In the genomic region with DNA sequence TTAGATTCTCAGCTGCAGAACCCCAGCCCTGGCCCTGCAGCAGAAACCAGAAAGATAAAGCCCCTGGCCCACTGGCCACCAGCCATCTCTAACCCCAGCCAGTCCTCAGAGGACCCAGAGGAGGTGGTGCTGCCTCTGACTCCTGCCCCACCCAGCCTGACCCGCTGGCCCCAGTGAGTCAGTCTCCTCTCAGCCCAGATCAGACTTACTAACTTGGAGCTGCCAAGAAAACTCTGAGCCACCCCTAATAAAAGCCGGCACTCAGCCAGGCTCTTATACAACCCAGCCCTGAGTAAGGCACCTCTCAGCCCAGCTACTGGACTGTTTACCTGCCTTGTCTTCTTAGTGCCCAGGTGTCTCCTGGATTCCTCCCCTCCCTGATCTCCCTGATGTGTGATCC, we compare ENCODE assay signal across 10 cellular contexts. TPM values are rescaled to one million over a fixed set of nuclear protein-coding genes. Genes with fewer than 3 reads are reported as not detected.
DNase-seq lines count a peak whose midpoint lies in the region; ATAC-seq, FAIRE-seq and TF ChIP-seq lines count a peak whose summit lies in the region.
"Had no signal": no experiment of that assay in that cellular context is flagged by ENCODE, and none has a peak within 500 bp of the region (broad histone marks: within the 10 kb centered on the region; RNA-seq: fewer than 3 reads in every experiment).

No MANE protein-coding gene starts in this region.

- no peak for FAIRE-seq in pancreas (lab: Jason Lieb, UNC)

- ATAC-seq in pancreas (peak; percentile 35 to 84 (median 64)), GM21825 (IDR thresholded peaks at IDR 0.05; ENCODE audit: unreplicated experiment) (no peak)
- ATAC-seq: activated T-cell treated with anti-CD3 and anti-CD28 coated beads, Interleukin-2, amount 50 U/mL, for 72 hours had no signal

- POLR2A ChIA-PET in BJ (lab: Charles Lee), result no interaction called here
- POLR2A ChIA-PET in CD8-positive, alpha-beta memory T cell (lab: Charles Lee), result no interaction called here

- CTCF ChIA-PET in BJ (lab: Yijun Ruan, JAX), result interaction anchor here (0.9 to 7.3 kb wide), 3 partner anchors 9 to 45 kb away, joined by 4 to 91 read pairs (median 4); no protein-coding TSS in a partner anchor
- CTCF ChIA-PET in CD8-positive, alpha-beta memory T cell (lab: Charles Lee), result no interaction called here

- no peaks in the 10 kb centered on the region for H3K36me3 Mint-ChIP-seq in CD8-positive, alpha-beta memory T cell

- intact Hi-C loops in pancreas (cut with DNase I), result no loop called here

- peaks cover 2% of the 10 kb centered on the region; the same call in 1 of the 2 replicates for H3K27me3 ChIP-seq in BJ (ENCODE audit: control insufficient read depth, insufficient read depth, low read length)
- no peaks in the 10 kb centered on the region for H3K27me3 ChIP-seq in pancreas
- no peaks in the 10 kb centered on the region for H3K27me3 ChIP-seq in CD8-positive, alpha-beta memory T cell (ENCODE audit: insufficient read depth, low read length, poor library complexity, severe bottlenecking)

- no peaks in the 10 kb centered on the region for H3K4me1 Mint-ChIP-seq in CD8-positive, alpha-beta memory T cell
- H3K4me1 Mint-ChIP-seq: CD4-positive, CD25-positive, alpha-beta regulatory T cell had no signal

- H3K27me3 Mint-ChIP-seq in CD8-positive, alpha-beta memory T cell, result peaks cover 12 to 15% of the 10 kb centered on the region in 2 donors

- peak; percentile 70 for DNase-seq in BJ (ENCODE audit: low read depth)
- peak; percentile 88 for DNase-seq in RPMI7951 (ENCODE audit: low read depth)
- DNase-seq in fibroblast of the conjunctiva (ENCODE audit: low read depth), result peak; percentile 90
- DNase-seq in pancreas, result peak in 3 of 6 donors; percentile 13 to 41 (median 18)
- DNase-seq in CD8-positive, alpha-beta memory T cell, result no peak
- no peak for DNase-seq in GM19240 (ENCODE audit: insufficient read length, low spot score)
- DNase-seq in SKM-1 treated with dmso at 0.1 percent for 144 hours (lab: John Stamatoyannopoulos, UW; ENCODE audit: unreplicated experiment), result no peak
- DNase-seq: activated T-cell treated with anti-CD3 and anti-CD28 coated beads, Interleukin-2, amount 50 U/mL, for 72 hours; CD4-positive, CD25-positive, alpha-beta regulatory T cell had no signal

- H3K4me3 ChIP-seq in BJ (ENCODE audit: low read depth, low read length) (no peak overlapping the region), pancreas (no peak overlapping the region)
- H3K4me3 ChIP-seq in CD8-positive, alpha-beta memory T cell (ENCODE audit: low read length), result no peak overlapping the region

- H3K9me3 ChIP-seq in pancreas, result no peaks in the 10 kb centered on the region
- H3K9me3 ChIP-seq in CD8-positive, alpha-beta memory T cell (ENCODE audit: low read length), result no peaks in the 10 kb centered on the region

- H3K36me3 ChIP-seq in BJ (ENCODE audit: control insufficient read depth, insufficient read depth, low read length), result no peaks in the 10 kb centered on the region
- no peaks in the 10 kb centered on the region for H3K36me3 ChIP-seq in pancreas
- no peaks in the 10 kb centered on the region for H3K36me3 ChIP-seq in CD8-positive, alpha-beta memory T cell (ENCODE audit: insufficient read depth, low read length)

- H3K4me3 Mint-ChIP-seq in CD8-positive, alpha-beta memory T cell, result no peak overlapping the region
- H3K4me3 Mint-ChIP-seq: activated T-cell treated with anti-CD3 and anti-CD28 coated beads, Interleukin-2, amount 50 U/mL, for 72 hours; CD4-positive, CD25-positive, alpha-beta regulatory T cell had no signal

- no peak overlapping the region for H3K27ac ChIP-seq in pancreas
- H3K27ac ChIP-seq in CD8-positive, alpha-beta memory T cell (ENCODE audit: low read depth, low read length), result no peak overlapping the region

- TF ChIP-seq CTCF in BJ (IDR thresholded peaks at IDR 0.05; ENCODE audit: insufficient read depth, low read depth, low read length) (no peak), pancreas (IDR thresholded peaks at IDR 0.05) (no peak)

- no peak overlapping the region for H3K27ac Mint-ChIP-seq in CD8-positive, alpha-beta memory T cell
- H3K27ac Mint-ChIP-seq: activated T-cell treated with anti-CD3 and anti-CD28 coated beads, Interleukin-2, amount 50 U/mL, for 72 hours; CD4-positive, CD25-positive, alpha-beta regulatory T cell had no signal

- WGBS in pancreas, 2 donors, result 68 to 71% methylated on average over 2 of the region's 2 CpGs

- H3K9me3 Mint-ChIP-seq in CD8-positive, alpha-beta memory T cell, result no peaks in the 10 kb centered on the region
- H3K9me3 Mint-ChIP-seq: activated T-cell treated with anti-CD3 and anti-CD28 coated beads, Interleukin-2, amount 50 U/mL, for 72 hours; CD4-positive, CD25-positive, alpha-beta regulatory T cell had no signal

- no peaks in the 10 kb centered on the region for H3K4me1 ChIP-seq in pancreas
- H3K4me1 ChIP-seq in CD8-positive, alpha-beta memory T cell (ENCODE audit: insufficient read depth, low read length), result no peaks in the 10 kb centered on the region

RNA-seq across cellular contexts. Expression of gene SLC14A2, which starts 2.0 kb away (rescaled TPM):
- polyA plus RNA-seq in BJ (2011; rRNA removed), result 0.02 and 0.07 TPM in 2 replicates
- 0.09 TPM in 1 of 2 replicates, not detected in the other for polyA minus RNA-seq in BJ (2011; rRNA and poly(A)+ RNA removed)
- total RNA-seq in RPMI7951 (2014; rRNA removed; shearing (Covaris generic)), result 0.48 and 0.59 TPM in 2 replicates
- total RNA-seq in pancreas, result under 1 TPM in 1 of 6 donors, not detected in 5; 0.04 TPM
- under 1 TPM in 1 of 2 donors, not detected in 1; 0.07 TPM for polyA plus RNA-seq in pancreas
- under 1 TPM; 0.11 to 0.13 TPM for total RNA-seq in CD8-positive, alpha-beta memory T cell
- polyA plus RNA-seq in CD8-positive, alpha-beta memory T cell, result 0.16 TPM

Comparison
In these comparisons a context has a peak if more than half of its experiments do, and no peak if none do; other contexts are left out.
1. DNase-seq: peak in BJ (single experiment), RPMI7951 (single experiment) and fibroblast of the conjunctiva (single experiment); none in CD8-positive, alpha-beta memory T cell (0 of 5), GM19240 (single experiment) and SKM-1 treated with dmso at 0.1 percent for 144 hours (single experiment).